ENCODE assay signal across 29 cellular contexts in the genomic region with DNA sequence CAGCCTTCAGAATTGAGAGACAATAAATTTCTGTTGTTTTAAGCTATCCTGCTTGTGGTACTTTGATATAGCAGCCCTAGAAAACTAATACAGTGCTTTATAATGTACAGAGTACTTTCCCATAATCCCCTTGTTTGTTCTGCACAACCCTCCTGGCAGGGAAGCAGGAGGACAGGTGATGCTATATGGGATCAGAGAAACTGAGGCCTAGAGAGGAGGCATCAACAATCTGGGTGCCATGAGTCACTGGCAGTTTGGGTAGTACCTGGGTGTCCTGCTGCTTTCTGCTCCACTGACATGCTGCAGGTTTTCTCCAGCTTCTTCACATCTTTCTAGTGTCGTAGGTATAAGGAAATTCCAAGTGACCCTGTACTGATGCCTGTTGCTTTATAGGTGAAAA.
"Had no signal": no experiment of that assay in that cellular context is flagged by ENCODE, and none has a peak within 500 bp of the region (broad histone marks: within the 10 kb centered on the region; RNA-seq: fewer than 3 reads in every experiment).

No MANE protein-coding gene starts in this region.

- H3K27me3 Mint-ChIP-seq: progenitor cell of endocrine pancreas had no signal

- H3K36me3 ChIP-seq: neural progenitor cell, ovary, spleen, suprapubic skin, tibial artery, upper lobe of left lung, vagina had no signal

- H3K4me1 ChIP-seq: parathyroid adenoma, psoas muscle had no signal

- H3K4me3 ChIP-seq: neural progenitor cell, ovary, psoas muscle, skin epidermis, smooth muscle cell, spleen, suprapubic skin, testis, tibial artery, upper lobe of left lung, vagina had no signal

- H3K9me3 Mint-ChIP-seq: natural killer cell had no signal

- DNase-seq: naive thymus-derived CD4-positive, alpha-beta T cell; natural killer cell; occipital lobe; ovary; psoas muscle; right cardiac atrium; spleen; stimulated activated CD4-positive, alpha-beta T cell treated with anti-CD3 and anti-CD28 coated beads, Interleukin-12 subunit alpha, Interleukin-12 subunit beta, amount 100 ng/mL, for 4 hours; stimulated activated CD4-positive, alpha-beta T cell treated with anti-CD3 and anti-CD28 coated beads, Interleukin-1b, Interleukin-23, amount 100 ng/mL, for 48 hours; stimulated activated CD4-positive, alpha-beta T cell treated with anti-CD3 and anti-CD28 coated beads, Interleukin-4, amount 100 ng/mL, for 1 hour; stimulated activated CD4-positive, alpha-beta T cell treated with anti-CD3 and anti-CD28 coated beads, Interleukin-4, amount 100 ng/mL, for 4 hours; stimulated activated CD8-positive, alpha-beta memory T cell treated with anti-CD3 and anti-CD28 coated beads, Interleukin-4, amount 100 ng/mL, for 48 hours; stimulated activated naive CD4-positive, alpha-beta T cell; stimulated activated naive CD8-positive, alpha-beta T cell treated with anti-CD3 and anti-CD28 coated beads, Interleukin-15, amount 100 ng/mL, for 72 hours; stimulated activated naive CD8-positive, alpha-beta T cell treated with anti-CD3 and anti-CD28 coated beads, Interleukin-15, Interleukin-2, amounts not matched to agents 100 U/mL and 50 U/mL, for 24 hours; substantia nigra; testis; tibial artery; trophoblast cell; upper lobe of left lung had no signal

- H3K4me1 Mint-ChIP-seq: naive thymus-derived CD4-positive, alpha-beta T cell; natural killer cell; stimulated activated memory B cell treated with anti-CD40 and anti-IgM and Interleukin-4, amounts not matched to agents 10 μg/mL and 1 μg/mL and 100 μg/mL, for 72 hours; stimulated activated naive CD8-positive, alpha-beta T cell treated with anti-CD3 and anti-CD28 coated beads, Interleukin-15, amount 100 ng/mL, for 72 hours had no signal

- H3K27ac Mint-ChIP-seq: naive thymus-derived CD4-positive, alpha-beta T cell; natural killer cell; neural progenitor cell; progenitor cell of endocrine pancreas; stimulated activated memory B cell treated with anti-CD40 and anti-IgM and Interleukin-4, amounts not matched to agents 10 μg/mL and 1 μg/mL and 100 μg/mL, for 72 hours; stimulated activated naive CD8-positive, alpha-beta T cell treated with anti-CD3 and anti-CD28 coated beads, Interleukin-15, amount 100 ng/mL, for 72 hours had no signal

- H3K9me3 ChIP-seq: ovary, psoas muscle, spleen, suprapubic skin, testis, tibial artery, upper lobe of left lung, vagina had no signal

- H3K4me3 Mint-ChIP-seq: naive thymus-derived CD4-positive, alpha-beta T cell; natural killer cell; neural progenitor cell; stimulated activated memory B cell treated with anti-CD40 and anti-IgM and Interleukin-4, amounts not matched to agents 10 μg/mL and 1 μg/mL and 100 μg/mL, for 72 hours; stimulated activated naive CD8-positive, alpha-beta T cell treated with anti-CD3 and anti-CD28 coated beads, Interleukin-15, amount 100 ng/mL, for 72 hours had no signal

- H3K9ac ChIP-seq: neural progenitor cell, parathyroid adenoma had no signal

- H3K27me3 ChIP-seq: neural progenitor cell, ovary, spleen, suprapubic skin, testis, tibial artery, upper lobe of left lung, vagina had no signal

- ATAC-seq: naive thymus-derived CD4-positive, alpha-beta T cell; natural killer cell; psoas muscle; right cardiac atrium; sciatic nerve; stimulated activated memory B cell treated with anti-CD40 and anti-IgM and Interleukin-4, amounts not matched to agents 10 μg/mL and 1 μg/mL and 100 μg/mL, for 72 hours; stimulated activated naive CD8-positive, alpha-beta T cell treated with anti-CD3 and anti-CD28 coated beads, Interleukin-15, amount 100 ng/mL, for 72 hours; stimulated activated naive CD8-positive, alpha-beta T cell treated with anti-CD3 and anti-CD28 coated beads, Interleukin-15, Interleukin-2, amounts not matched to agents 100 U/mL and 50 U/mL, for 24 hours had no signal

- H3K36me3 Mint-ChIP-seq: natural killer cell; stimulated activated memory B cell treated with anti-CD40 and anti-IgM and Interleukin-4, amounts not matched to agents 10 μg/mL and 1 μg/mL and 100 μg/mL, for 72 hours had no signal
